18 cellular contexts compared by ENCODE assay signal in genomic region chr14:105014032-105014431, GRCh38. TPM values are rescaled to one million over a fixed set of nuclear protein-coding genes. Genes with fewer than 3 reads are reported as not detected.
DNase-seq lines count a peak whose midpoint lies in the region; ATAC-seq and TF ChIP-seq lines count a peak whose summit lies in the region.
"Had no signal": no experiment of that assay in that cellular context is flagged by ENCODE, and none has a peak within 500 bp of the region (broad histone marks: within the 10 kb centered on the region; RNA-seq: fewer than 3 reads in every experiment).

No MANE protein-coding gene starts in this region.

- no peak overlapping the region for H3K4me2 ChIP-seq in HCT116 (ENCODE audit: low read length)

- peaks cover 66% of the 10 kb centered on the region for H3K4me1 ChIP-seq in CD4-positive, alpha-beta memory T cell (ENCODE audit: insufficient read depth, low read length)
- peaks cover 12 to 19% of the 10 kb centered on the region in 2 experiments for H3K4me1 ChIP-seq in HCT116 (ENCODE audit: control insufficient read depth in 1 of 2, insufficient read depth in 2 of 2, low read length in 2 of 2)

- H3K79me2 ChIP-seq in HCT116 (ENCODE audit: insufficient read depth, low read length): peaks cover 100% of the 10 kb centered on the region

- no TSS peak for BruUV-seq in HCT116 (replicated peaks; lab: Mats Ljungman, UMichigan)

- no peaks in the 10 kb centered on the region for H3K9me3 Mint-ChIP-seq in CD4-positive, alpha-beta memory T cell
- no peaks in the 10 kb centered on the region for H3K9me3 Mint-ChIP-seq in activated naive CD8-positive, alpha-beta T cell treated with anti-CD3 and anti-CD28 coated beads, Interleukin-2, amount 10 ng/mL, durations not matched to agents 7 days and 5 days
- no peaks in the 10 kb centered on the region for H3K9me3 Mint-ChIP-seq in naive thymus-derived CD8-positive, alpha-beta T cell

- peaks cover 43% of the 10 kb centered on the region; the same call in 1 of the 2 replicates for H4K20me1 ChIP-seq in HCT116 (ENCODE audit: insufficient read depth)

- peak overlapping the region in 3 of 8 donors; percentile 56 to 70 (median 66) for H3K4me3 Mint-ChIP-seq in CD4-positive, alpha-beta memory T cell
- H3K4me3 Mint-ChIP-seq in activated naive CD8-positive, alpha-beta T cell treated with anti-CD3 and anti-CD28 coated beads, Interleukin-2, amount 10 ng/mL, durations not matched to agents 7 days and 5 days: no peak overlapping the region
- H3K4me3 Mint-ChIP-seq in naive thymus-derived CD8-positive, alpha-beta T cell: peak overlapping the region in 1 of 10 donors; percentile 4

- TF ChIP-seq CTCF in HCT116 (IDR thresholded peaks at IDR 0.05 in 2 of 3, conservative IDR thresholded peaks at IDR 0.05 in 1 of 3; ENCODE audit: borderline replicate concordance in 1 of 3, insufficient read depth in 1 of 3, low read depth in 2 of 3, low read length in 2 of 3): no peak

- H3K27ac Mint-ChIP-seq in CD4-positive, alpha-beta memory T cell: peak overlapping the region; percentile 77 to 91 (median 86)
- H3K27ac Mint-ChIP-seq in activated naive CD8-positive, alpha-beta T cell treated with anti-CD3 and anti-CD28 coated beads, Interleukin-2, amount 10 ng/mL, durations not matched to agents 7 days and 5 days: peak overlapping the region; percentile 75
- H3K27ac Mint-ChIP-seq in naive thymus-derived CD8-positive, alpha-beta T cell: peak overlapping the region in 9 of 10 donors; percentile 5 to 82 (median 67)

- peaks cover 52 to 71% (median 61%) of the 10 kb centered on the region in 4 donors for H3K4me1 Mint-ChIP-seq in CD4-positive, alpha-beta memory T cell
- H3K4me1 Mint-ChIP-seq in activated naive CD8-positive, alpha-beta T cell treated with anti-CD3 and anti-CD28 coated beads, Interleukin-2, amount 10 ng/mL, durations not matched to agents 7 days and 5 days: peaks cover 41% of the 10 kb centered on the region
- H3K4me1 Mint-ChIP-seq in naive thymus-derived CD8-positive, alpha-beta T cell: peaks cover 23 to 58% (median 50%) of the 10 kb centered on the region in 4 donors

- H3K9me3 ChIP-seq in CD4-positive, alpha-beta memory T cell (ENCODE audit: control insufficient read depth in 1 of 2, low read length in 2 of 2): no peaks in the 10 kb centered on the region
- no peaks in the 10 kb centered on the region for H3K9me3 ChIP-seq in HCT116 (ENCODE audit: control insufficient read depth in 1 of 2, insufficient read depth in 1 of 2, low read depth in 1 of 2, low read length in 2 of 2)
- H3K9me3 ChIP-seq: adrenal gland, esophagus muscularis mucosa, left ventricle myocardium inferior, stomach had no signal

- no peak for TF ChIP-seq POLR2A in HCT116 (IDR thresholded peaks at IDR 0.05; ENCODE audit: borderline replicate concordance, extremely low read depth, insufficient read depth, insufficient read length)

- no peak overlapping the region for H3K9ac ChIP-seq in HCT116 (ENCODE audit: low read length)

- intact Hi-C loops in CD4-positive, alpha-beta memory T cell (cut with micrococcal nuclease): loop anchor here (5.0 kb wide), 1 partner anchor 37 kb away; the partner anchor contains the start of gene AHNAK2
- intact Hi-C loops in HCT116 (cut with micrococcal nuclease): no loop called here

- no peaks in the 10 kb centered on the region for H3K27me3 Mint-ChIP-seq in CD4-positive, alpha-beta memory T cell
- no peaks in the 10 kb centered on the region for H3K27me3 Mint-ChIP-seq in activated naive CD8-positive, alpha-beta T cell treated with anti-CD3 and anti-CD28 coated beads, Interleukin-2, amount 10 ng/mL, durations not matched to agents 7 days and 5 days
- no peaks in the 10 kb centered on the region for H3K27me3 Mint-ChIP-seq in naive thymus-derived CD8-positive, alpha-beta T cell

- peaks cover 28% of the 10 kb centered on the region for H3K36me3 ChIP-seq in CD4-positive, alpha-beta memory T cell (ENCODE audit: insufficient read depth, low read length)
- H3K36me3 ChIP-seq in HCT116 (ENCODE audit: control insufficient read depth in 1 of 2, insufficient read depth in 2 of 2, low read length in 2 of 2): peaks cover 19 to 40% of the 10 kb centered on the region in 2 experiments

- RAD21 ChIA-PET in HCT116 (lab: Charles Lee; ENCODE audit: low non-redundant PET in 1 of 2, low total read pairs in 2 of 2, uncharacterized antibody in 2 of 2, unreplicated experiment in 2 of 2): no interaction called here

- H3K36me3 Mint-ChIP-seq in CD4-positive, alpha-beta memory T cell: peaks cover 11 to 31% of the 10 kb centered on the region in 2 donors
- peaks cover 30% of the 10 kb centered on the region for H3K36me3 Mint-ChIP-seq in activated naive CD8-positive, alpha-beta T cell treated with anti-CD3 and anti-CD28 coated beads, Interleukin-2, amount 10 ng/mL, durations not matched to agents 7 days and 5 days
- peaks cover 0 to 38% (median 7%) of the 10 kb centered on the region in 3 donors for H3K36me3 Mint-ChIP-seq in naive thymus-derived CD8-positive, alpha-beta T cell

- no peaks in the 10 kb centered on the region for H3K27me3 ChIP-seq in CD4-positive, alpha-beta memory T cell (ENCODE audit: insufficient read depth, low read length)
- no peaks in the 10 kb centered on the region for H3K27me3 ChIP-seq in HCT116 (ENCODE audit: insufficient read depth, low read length)
- H3K27me3 ChIP-seq: adrenal gland, esophagus muscularis mucosa, stomach had no signal

- H3K9me2 ChIP-seq in HCT116 (ENCODE audit: insufficient read depth): no peaks in the 10 kb centered on the region

- no peak overlapping the region for H2AFZ ChIP-seq in HCT116 (ENCODE audit: low read depth, low read length, poor library complexity, severe bottlenecking)

- no peak for DNase-seq in CD4-positive, alpha-beta memory T cell
- DNase-seq in HCT116 (ENCODE audit: low read depth, low spot score) (no peak), epidermal melanocyte (ENCODE audit: insufficient read length, low spot score) (no peak), NCI-H187 (lab: John Stamatoyannopoulos, UW) (no peak)
- DNase-seq in activated naive CD8-positive, alpha-beta T cell treated with anti-CD3 and anti-CD28 coated beads, Interleukin-2, amount 10 ng/mL, durations not matched to agents 7 days and 5 days: no peak
- DNase-seq in naive thymus-derived CD8-positive, alpha-beta T cell: no peak
- DNase-seq: adrenal gland, cortex of kidney, GF-D8, hippocampal formation, left ventricle myocardium inferior, NCI-H2081, NCI-H82, Right ventricle myocardium superior, stomach had no signal

- CTCF ChIA-PET in CD4-positive, alpha-beta memory T cell (lab: Charles Lee; ENCODE audit: partially characterized antibody): interaction anchor here (1.5 kb wide), 1 partner anchor 41 kb away, joined by 3 read pairs; no protein-coding TSS in a partner anchor
- CTCF ChIA-PET in HCT116 (lab: Charles Lee): no interaction called here

- ATAC-seq in HCT116 (no peak), GM19395 (IDR thresholded peaks at IDR 0.05; ENCODE audit: unreplicated experiment) (no peak)
- no peak for ATAC-seq in activated naive CD8-positive, alpha-beta T cell treated with anti-CD3 and anti-CD28 coated beads, Interleukin-2, amount 10 ng/mL, durations not matched to agents 7 days and 5 days (ENCODE audit: low read depth)
- ATAC-seq in naive thymus-derived CD8-positive, alpha-beta T cell: no peak

- H3K4me3 ChIP-seq in CD4-positive, alpha-beta memory T cell (ENCODE audit: low read length in 2 of 2): peak overlapping the region in 1 of 2 donors; percentile 10
- no peak overlapping the region for H3K4me3 ChIP-seq in HCT116 (replicated peaks in 1 of 2; ENCODE audit: low read depth in 1 of 2, low read length in 2 of 2)
- H3K4me3 ChIP-seq: adrenal gland, esophagus muscularis mucosa, left ventricle myocardium inferior, stomach had no signal

- POLR2A ChIA-PET in CD4-positive, alpha-beta memory T cell (lab: Charles Lee; ENCODE audit: partially characterized antibody): interaction anchor here (0.6 to 2.2 kb wide), 2 partner anchors 8 to 11 kb away, joined by 3 to 12 read pairs; no protein-coding TSS in a partner anchor
- POLR2A ChIA-PET in HCT116 (lab: Charles Lee): no interaction called here
- POLR2A ChIA-PET in activated naive CD8-positive, alpha-beta T cell treated with anti-CD3 and anti-CD28 coated beads, Interleukin-2, amount 10 ng/mL, durations not matched to agents 7 days and 5 days (lab: Charles Lee): no interaction called here
- POLR2A ChIA-PET in naive thymus-derived CD8-positive, alpha-beta T cell (lab: Charles Lee): no interaction called here

- TF ChIP-seq RAD21 in HCT116 (IDR thresholded peaks at IDR 0.05; ENCODE audit: low read depth): no peak

- peak overlapping the region; percentile 63 for H3K27ac ChIP-seq in CD4-positive, alpha-beta memory T cell (ENCODE audit: low read depth, low read length)
- peak overlapping the region; percentile 5; the same call in 1 of the 2 replicates for H3K27ac ChIP-seq in HCT116 (ENCODE audit: low read depth, low read length)
- H3K27ac ChIP-seq: adrenal gland, esophagus muscularis mucosa, left ventricle myocardium inferior, stomach had no signal

RNA-seq across cellular contexts. Expression of gene CDCA4, which starts 6.9 kb away (rescaled TPM):
- 10 to 100 TPM; 17.1 to 19.0 TPM for total RNA-seq in CD4-positive, alpha-beta memory T cell
- polyA plus RNA-seq in CD4-positive, alpha-beta memory T cell: 10 to 100 TPM; 18.7 to 20.9 TPM
- total RNA-seq in HCT116 (2021; ENCODE audit: unreplicated experiment): 62.4 TPM
- 54.1 and 55.1 TPM in 2 replicates for polyA plus RNA-seq in HCT116 (2012)
- 10 to 100 TPM; 51.7 to 53.3 TPM for total RNA-seq in activated naive CD8-positive, alpha-beta T cell treated with anti-CD3 and anti-CD28 coated beads, Interleukin-2, amount 10 ng/mL, durations not matched to agents 7 days and 5 days
- 10 to 100 TPM; 11.0 to 12.4 TPM for total RNA-seq in naive thymus-derived CD8-positive, alpha-beta T cell
- 10 to 100 TPM in 2 of 3 donors, 1 to 10 TPM in 1; 8.2 to 12.0 (median 11.3) TPM for polyA plus RNA-seq in naive thymus-derived CD8-positive, alpha-beta T cell

RNA-seq across cellular contexts. Expression of gene CLBA1, which starts 28.4 kb away (rescaled TPM):
- total RNA-seq in CD4-positive, alpha-beta memory T cell: 1 to 10 TPM; 1.3 to 1.6 TPM
- polyA plus RNA-seq in CD4-positive, alpha-beta memory T cell: 1 to 10 TPM; 1.2 to 1.3 TPM
- 14.8 TPM for total RNA-seq in HCT116 (2021; ENCODE audit: unreplicated experiment)
- polyA plus RNA-seq in HCT116 (2012): 10.6 and 11.2 TPM in 2 replicates
- 1 to 10 TPM; 1.2 TPM for total RNA-seq in activated naive CD8-positive, alpha-beta T cell treated with anti-CD3 and anti-CD28 coated beads, Interleukin-2, amount 10 ng/mL, durations not matched to agents 7 days and 5 days
- 1 to 10 TPM; 2.0 to 2.4 TPM for total RNA-seq in naive thymus-derived CD8-positive, alpha-beta T cell
- polyA plus RNA-seq in naive thymus-derived CD8-positive, alpha-beta T cell: 1 to 10 TPM in 2 of 3 donors, under 1 TPM in 1; 0.67 to 2.3 (median 1.2) TPM

RNA-seq across cellular contexts. Expression of gene AHNAK2, which starts 35.9 kb away (rescaled TPM):
- under 1 TPM; 0.06 to 0.15 TPM for total RNA-seq in CD4-positive, alpha-beta memory T cell
- polyA plus RNA-seq in CD4-positive, alpha-beta memory T cell: not detected
- 45.0 TPM for total RNA-seq in HCT116 (2021; ENCODE audit: unreplicated experiment)
- polyA plus RNA-seq in HCT116 (2012): 37.0 and 46.7 TPM in 2 replicates
- total RNA-seq in activated naive CD8-positive, alpha-beta T cell treated with anti-CD3 and anti-CD28 coated beads, Interleukin-2, amount 10 ng/mL, durations not matched to agents 7 days and 5 days: under 1 TPM; 0.06 TPM
- total RNA-seq in naive thymus-derived CD8-positive, alpha-beta T cell: not detected
- not detected for polyA plus RNA-seq in naive thymus-derived CD8-positive, alpha-beta T cell

RNA-seq across cellular contexts. Expression of gene GPR132, which starts 51.2 kb away (rescaled TPM):
- 10 to 100 TPM; 47.3 to 49.2 TPM for total RNA-seq in CD4-positive, alpha-beta memory T cell
- 10 to 100 TPM in 1 of 2 donors, 1 to 10 TPM in 1; 4.9 to 40.0 TPM for polyA plus RNA-seq in CD4-positive, alpha-beta memory T cell
- total RNA-seq in HCT116 (2021; ENCODE audit: unreplicated experiment): 0.10 TPM
- polyA plus RNA-seq in HCT116 (2012): 0.03 TPM in 1 of 2 replicates, not detected in the other
- total RNA-seq in activated naive CD8-positive, alpha-beta T cell treated with anti-CD3 and anti-CD28 coated beads, Interleukin-2, amount 10 ng/mL, durations not matched to agents 7 days and 5 days: 10 to 100 TPM; 43.5 to 46.6 TPM
- total RNA-seq in naive thymus-derived CD8-positive, alpha-beta T cell: 10 to 100 TPM; 36.3 to 41.4 TPM
- polyA plus RNA-seq in naive thymus-derived CD8-positive, alpha-beta T cell: 10 to 100 TPM in 1 of 3 donors, 1 to 10 TPM in 2; 9.4 to 37.2 (median 9.7) TPM
- total RNA-seq: M059J had no signal

Comparison
In these comparisons a context has a peak if more than half of its experiments do, and no peak if none do; other contexts are left out.
1. RNA of gene AHNAK2, which starts 35.9 kb away (total RNA-seq): 45.0 TPM in HCT116 (single experiment); 0.06 to 0.15 TPM in CD4-positive, alpha-beta memory T cell, 0.06 TPM in activated naive CD8-positive, alpha-beta T cell treated with anti-CD3 and anti-CD28 coated beads, Interleukin-2, amount 10 ng/mL, durations not matched to agents 7 days and 5 days and not detected in naive thymus-derived CD8-positive, alpha-beta T cell; every median in the first group is over 10 times any median in the second.
2. Peak in every context shown above with its lines, with median percentiles within 50 percentile points of each other: H3K27ac Mint-ChIP-seq.